ENCODE assay signal across 15 cellular contexts in the genomic region with DNA sequence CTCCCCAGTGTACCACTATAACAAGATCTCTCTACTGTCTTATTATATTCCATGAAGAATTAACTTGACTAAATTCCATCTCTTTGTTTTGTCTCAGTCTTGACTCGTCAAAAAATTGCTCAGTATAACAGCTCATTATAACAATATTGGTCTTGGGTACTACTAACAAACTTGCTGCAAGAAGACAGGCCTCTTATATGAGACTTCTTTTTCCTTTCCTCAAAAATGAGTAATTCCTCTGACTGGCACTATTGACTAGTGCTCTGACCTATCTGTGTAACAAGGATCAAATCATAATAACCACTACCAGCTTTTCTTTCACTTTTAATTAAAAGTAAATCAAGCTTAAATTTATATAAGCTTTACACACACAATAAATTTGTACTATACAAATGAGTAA.
"Had no signal": no experiment of that assay in that cellular context is flagged by ENCODE, and none has a peak within 500 bp of the region (broad histone marks: within the 10 kb centered on the region; RNA-seq: fewer than 3 reads in every experiment).

No MANE protein-coding gene starts in this region.

- H3K27me3 Mint-ChIP-seq: activated B cell treated with CpG ODN at 0.5 μM for 24 hours; activated naive CD4-positive, alpha-beta T cell treated with anti-CD3 and anti-CD28 coated beads, Interleukin-2, amount 50 U/mL, for 24 hours; naive thymus-derived CD4-positive, alpha-beta T cell; T-helper 17 cell had no signal

- FAIRE-seq: small intestine had no signal

- H3K27ac Mint-ChIP-seq: activated B cell treated with CpG ODN at 0.5 μM for 24 hours; activated naive CD4-positive, alpha-beta T cell treated with anti-CD3 and anti-CD28 coated beads, Interleukin-2, amount 50 U/mL, for 24 hours; activated T-helper 2 cell treated with anti-CD3 and anti-CD28 coated beads, Interferon-gamma antibody, Interleukin-2, Interleukin-4, amounts not matched to agents 10 μg/mL and 5 μg/mL and 100 μg/mL, durations not matched to agents 14 hours and 24 hours and 36 hours; naive thymus-derived CD4-positive, alpha-beta T cell had no signal

- H3K27me3 ChIP-seq: breast epithelium, heart left ventricle, neutrophil, upper lobe of right lung had no signal

- H3K4me1 Mint-ChIP-seq: activated B cell treated with CpG ODN at 0.5 μM for 24 hours had no signal

- H3K27ac ChIP-seq: breast epithelium, heart left ventricle, neutrophil, upper lobe of right lung had no signal

- H3K36me3 Mint-ChIP-seq: activated naive CD4-positive, alpha-beta T cell treated with anti-CD3 and anti-CD28 coated beads, Interleukin-2, amount 50 U/mL, for 24 hours had no signal

- DNase-seq: activated B cell treated with CpG ODN at 0.5 μM for 24 hours; activated CD4-positive, alpha-beta T cell treated with anti-CD3 and anti-CD28 coated beads, Interleukin-2, amount 50 U/mL, for 1 hour; aorta; heart left ventricle; left colon; naive thymus-derived CD4-positive, alpha-beta T cell; right cardiac atrium; small intestine; T-helper 17 cell; upper lobe of right lung had no signal

- H3K4me3 Mint-ChIP-seq: activated B cell treated with CpG ODN at 0.5 μM for 24 hours; activated naive CD4-positive, alpha-beta T cell treated with anti-CD3 and anti-CD28 coated beads, Interleukin-2, amount 50 U/mL, for 24 hours; naive thymus-derived CD4-positive, alpha-beta T cell; T-helper 17 cell had no signal

- H3K4me3 ChIP-seq: breast epithelium, heart left ventricle, upper lobe of right lung had no signal

- H3K36me3 ChIP-seq: breast epithelium, neutrophil, upper lobe of right lung had no signal

- H3K9me3 ChIP-seq: breast epithelium, heart left ventricle, neutrophil, upper lobe of right lung had no signal

- ATAC-seq: heart left ventricle; left colon; naive thymus-derived CD4-positive, alpha-beta T cell; right cardiac atrium; SK-N-SH treated with all-trans-retinoic acid at 6 μM for 48 hours; T-helper 17 cell; upper lobe of right lung had no signal

- H3K4me1 ChIP-seq: breast epithelium, heart left ventricle, upper lobe of right lung had no signal

- H3K9me3 Mint-ChIP-seq: activated B cell treated with CpG ODN at 0.5 μM for 24 hours had no signal
